Comparison of ENCODE assay signal across 8 cellular contexts in the genomic region with DNA sequence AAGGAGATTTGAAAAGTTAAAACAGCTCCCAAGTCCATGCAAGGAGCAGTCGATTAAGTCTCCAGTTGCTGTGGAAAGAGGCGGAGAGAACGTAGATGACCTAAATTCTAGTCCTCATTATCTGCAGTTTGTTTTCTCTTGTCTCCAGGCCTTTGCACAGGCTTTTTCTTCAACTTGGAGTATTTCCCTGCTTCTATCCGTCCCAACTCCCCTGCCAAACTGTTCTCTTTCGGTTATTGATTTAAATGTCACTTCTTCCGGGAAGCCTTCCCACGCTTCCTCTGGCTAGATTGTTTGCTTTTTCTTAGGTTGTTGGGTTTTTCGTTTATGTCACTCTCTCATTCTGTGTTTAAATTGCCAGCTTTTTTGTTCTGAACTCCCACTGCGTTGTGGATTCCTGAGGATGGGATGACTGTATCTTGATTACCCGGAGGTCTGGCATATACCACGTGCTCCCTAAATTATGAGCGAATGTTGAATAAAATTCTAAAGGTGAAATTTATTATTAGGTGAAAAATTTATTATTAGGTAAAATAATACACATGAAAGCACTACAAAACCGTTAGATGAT. TPM values are rescaled to one million over a fixed set of nuclear protein-coding genes. Genes with fewer than 3 reads are reported as not detected.
A peak's percentile ranks its signal among the peaks of the same experiment; 100 is the strongest.
DNase-seq lines count a peak whose midpoint lies in the region; ATAC-seq, FAIRE-seq and TF ChIP-seq lines count a peak whose summit lies in the region.

No MANE protein-coding gene starts in this region.

- peak; percentile 5 for ATAC-seq in HG03095 (IDR thresholded peaks at IDR 0.05; ENCODE audit: unreplicated experiment)

- H3K18ac ChIP-seq in trophoblast cell (ENCODE audit: low read length), result no peak overlapping the region

- intact Hi-C loops in activated CD4-positive, alpha-beta T cell treated with anti-CD3 and anti-CD28 coated beads, Interleukin-2, amount 10 ng/mL, durations not matched to agents 24 days and 14 days (cut with micrococcal nuclease), result loop anchor here (1.0 to 5.0 kb wide), 8 partner anchors 18 to 1178 kb away; a partner anchor contains a TSS

- peak overlapping the region; percentile 95 for H3K27ac Mint-ChIP-seq in activated CD4-positive, alpha-beta T cell treated with anti-CD3 and anti-CD28 coated beads, Interleukin-2, amount 10 ng/mL, durations not matched to agents 24 days and 14 days

- no peaks in the 10 kb centered on the region for H3K9me3 ChIP-seq in trophoblast cell (ENCODE audit: insufficient read depth, low read depth, low read length)

- peaks cover 2% of the 10 kb centered on the region for H3K79me2 ChIP-seq in trophoblast cell (ENCODE audit: control insufficient read depth, insufficient read depth, low read length, poor library complexity)

- H3K9ac ChIP-seq in trophoblast cell (ENCODE audit: low read length), result peak overlapping the region; percentile 81

- no peaks in the 10 kb centered on the region for H3K27me3 ChIP-seq in trophoblast cell (ENCODE audit: insufficient read depth, low read length)

- H4K12ac ChIP-seq in trophoblast cell (ENCODE audit: low read depth, low read length), result peak overlapping the region; percentile 0

- H3K79me1 ChIP-seq in trophoblast cell (ENCODE audit: low read length), result peaks cover 7% of the 10 kb centered on the region

- peak overlapping the region; percentile 95 for H3K4me3 ChIP-seq in fibroblast of pulmonary artery (replicated peaks; ENCODE audit: low read depth, low read length)
- H3K4me3 ChIP-seq in trophoblast cell (ENCODE audit: low read depth, low read length), result peak overlapping the region; percentile 79

- no peak overlapping the region for H3K23ac ChIP-seq in trophoblast cell (ENCODE audit: low read length)

- no peaks in the 10 kb centered on the region for H3K9me3 Mint-ChIP-seq in activated CD4-positive, alpha-beta T cell treated with anti-CD3 and anti-CD28 coated beads, Interleukin-2, amount 10 ng/mL, durations not matched to agents 24 days and 14 days

- no peak for FAIRE-seq in frontal cortex (lab: Jason Lieb, UNC)

- no peak for TF ChIP-seq CTCF in fibroblast of pulmonary artery (IDR thresholded peaks at IDR 0.05; ENCODE audit: low read length, missing control alignments)

- peak overlapping the region; percentile 14 for H2AFZ ChIP-seq in trophoblast cell (ENCODE audit: insufficient read depth, low read length, poor library complexity)

- H3K27ac ChIP-seq in trophoblast cell (ENCODE audit: low read depth, low read length), result no peak overlapping the region

- H2AK5ac ChIP-seq in trophoblast cell (ENCODE audit: low read length), result no peak overlapping the region

- H3K36me3 Mint-ChIP-seq in activated CD4-positive, alpha-beta T cell treated with anti-CD3 and anti-CD28 coated beads, Interleukin-2, amount 10 ng/mL, durations not matched to agents 24 days and 14 days (ENCODE audit: low read depth), result peaks cover 23% of the 10 kb centered on the region

- H3K4me2 ChIP-seq in trophoblast cell (ENCODE audit: low read length), result peak overlapping the region; percentile 90

- H2BK12ac ChIP-seq in trophoblast cell (ENCODE audit: low read length), result no peak overlapping the region

- H3K27me3 Mint-ChIP-seq in activated CD4-positive, alpha-beta T cell treated with anti-CD3 and anti-CD28 coated beads, Interleukin-2, amount 10 ng/mL, durations not matched to agents 24 days and 14 days, result peaks cover 2% of the 10 kb centered on the region

- no peak overlapping the region for H4K91ac ChIP-seq in trophoblast cell (ENCODE audit: low read depth, low read length)

- peaks cover 0 to 4% of the 10 kb centered on the region in 2 experiments for H3K4me1 ChIP-seq in trophoblast cell (ENCODE audit: control insufficient read depth in 1 of 2, insufficient read depth in 2 of 2, low read length in 2 of 2)

- peak overlapping the region; percentile 42 for H2BK5ac ChIP-seq in trophoblast cell (ENCODE audit: low read depth, low read length, poor library complexity)

- peaks cover 2 to 4% of the 10 kb centered on the region in 2 experiments for H3K36me3 ChIP-seq in trophoblast cell (ENCODE audit: control insufficient read depth in 1 of 2, insufficient read depth in 2 of 2, low read length in 2 of 2)

- H4K8ac ChIP-seq in trophoblast cell (ENCODE audit: low read depth, low read length), result peak overlapping the region; percentile 56

- peak overlapping the region; percentile 96 for H3K4me3 Mint-ChIP-seq in activated CD4-positive, alpha-beta T cell treated with anti-CD3 and anti-CD28 coated beads, Interleukin-2, amount 10 ng/mL, durations not matched to agents 24 days and 14 days

- H3K14ac ChIP-seq in trophoblast cell (ENCODE audit: low read length), result peak overlapping the region; percentile 8

- WGBS in trophoblast cell (ENCODE audit: extremely low coverage, insufficient coverage, insufficient read length), result no CpG with 5 or more reads among the region's 13 CpGs

- no peak overlapping the region for H2BK120ac ChIP-seq in trophoblast cell (ENCODE audit: insufficient read depth, low read length, poor library complexity)

- H3K4me1 Mint-ChIP-seq in activated CD4-positive, alpha-beta T cell treated with anti-CD3 and anti-CD28 coated beads, Interleukin-2, amount 10 ng/mL, durations not matched to agents 24 days and 14 days, result peaks cover 42% of the 10 kb centered on the region

- peak; percentile 47 to 57 for DNase-seq in activated CD4-positive, alpha-beta T cell treated with anti-CD3 and anti-CD28 coated beads for 4 hours
- no peak for DNase-seq in activated CD4-positive, alpha-beta T cell treated with anti-CD3 and anti-CD28 coated beads for 1 hour
- no peak for DNase-seq in activated CD4-positive, alpha-beta T cell treated with anti-CD3 and anti-CD28 coated beads, Interleukin-2, amount 10 ng/mL, durations not matched to agents 24 days and 14 days
- DNase-seq in fibroblast of pulmonary artery (ENCODE audit: low read depth) (no peak), trophoblast cell (no peak), NCI-H526 (lab: John Stamatoyannopoulos, UW) (no peak), frontal cortex (ENCODE audit: low spot score in 2 of 2) (no peak)

- H3K4ac ChIP-seq in trophoblast cell (ENCODE audit: low read depth, low read length), result peak overlapping the region; percentile 43

RNA-seq across cellular contexts. Expression of a gene that starts 0.5 kb away (rescaled TPM):
- total RNA-seq in activated CD4-positive, alpha-beta T cell treated with anti-CD3 and anti-CD28 coated beads, Interleukin-2, amount 10 ng/mL, durations not matched to agents 24 days and 14 days, result 52.2 and 54.4 TPM in 2 replicates
- 29.4 and 31.2 TPM in 2 replicates for polyA plus RNA-seq in trophoblast cell (2013)
- total RNA-seq in frontal cortex, result 47.3 TPM

RNA-seq across cellular contexts. Expression of a gene that starts 1.7 kb away (rescaled TPM):
- 0.99 and 1.0 TPM in 2 replicates for total RNA-seq in activated CD4-positive, alpha-beta T cell treated with anti-CD3 and anti-CD28 coated beads, Interleukin-2, amount 10 ng/mL, durations not matched to agents 24 days and 14 days
- 1.2 and 1.4 TPM in 2 replicates for polyA plus RNA-seq in trophoblast cell (2013)
- total RNA-seq in frontal cortex, result 174 TPM

RNA-seq across cellular contexts. Expression of a gene that starts 18.9 kb away (rescaled TPM):
- 52.1 and 52.5 TPM in 2 replicates for total RNA-seq in activated CD4-positive, alpha-beta T cell treated with anti-CD3 and anti-CD28 coated beads, Interleukin-2, amount 10 ng/mL, durations not matched to agents 24 days and 14 days
- 36.1 and 38.3 TPM in 2 replicates for polyA plus RNA-seq in trophoblast cell (2013)
- total RNA-seq in frontal cortex, result 33.8 TPM

RNA-seq across cellular contexts. Expression of a gene that starts 36.1 kb away (rescaled TPM):
- 50.9 and 54.5 TPM in 2 replicates for total RNA-seq in activated CD4-positive, alpha-beta T cell treated with anti-CD3 and anti-CD28 coated beads, Interleukin-2, amount 10 ng/mL, durations not matched to agents 24 days and 14 days
- polyA plus RNA-seq in trophoblast cell (2013), result 21.7 and 22.7 TPM in 2 replicates
- 78.3 TPM for total RNA-seq in frontal cortex

RNA-seq across cellular contexts. Expression of a gene that starts 57.1 kb away (rescaled TPM):
- total RNA-seq in activated CD4-positive, alpha-beta T cell treated with anti-CD3 and anti-CD28 coated beads, Interleukin-2, amount 10 ng/mL, durations not matched to agents 24 days and 14 days, result 0.14 TPM in 1 of 2 replicates, not detected in the other
- polyA plus RNA-seq in trophoblast cell (2013), result 0.04 and 0.06 TPM in 2 replicates
- total RNA-seq in frontal cortex, result 0.41 TPM

Comparison
In these comparisons a context has a peak if more than half of its experiments do, and no peak if none do; other contexts are left out.
1. DNase-seq: peak in activated CD4-positive, alpha-beta T cell treated with anti-CD3 and anti-CD28 coated beads for 4 hours (2 of 2); none in activated CD4-positive, alpha-beta T cell treated with anti-CD3 and anti-CD28 coated beads for 1 hour (single experiment), activated CD4-positive, alpha-beta T cell treated with anti-CD3 and anti-CD28 coated beads, Interleukin-2, amount 10 ng/mL, durations not matched to agents 24 days and 14 days (single experiment), fibroblast of pulmonary artery (single experiment), trophoblast cell (0 of 2), NCI-H526 (0 of 2) and frontal cortex (0 of 2).
2. RNA of a gene that starts 1.7 kb away (total RNA-seq): 174 TPM in frontal cortex (single experiment); 0.99 to 1.0 TPM in activated CD4-positive, alpha-beta T cell treated with anti-CD3 and anti-CD28 coated beads, Interleukin-2, amount 10 ng/mL, durations not matched to agents 24 days and 14 days; every median in the first group is over 10 times any median in the second.